In genomic region chr2:131035112-131035825, GRCh38 we compare ENCODE assay signal across 10 cellular contexts. TPM values are rescaled to one million over a fixed set of nuclear protein-coding genes. Genes with fewer than 3 reads are reported as not detected.
DNase-seq lines count a peak whose midpoint lies in the region; ATAC-seq and TF ChIP-seq lines count a peak whose summit lies in the region.
"Had no signal": no experiment of that assay in that cellular context is flagged by ENCODE, and none has a peak within 500 bp of the region (broad histone marks: within the 10 kb centered on the region; RNA-seq: fewer than 3 reads in every experiment).

No MANE protein-coding gene starts in this region.

- H3K9me3 Mint-ChIP-seq in activated CD8-positive, alpha-beta T cell treated with anti-CD3 and anti-CD28 coated beads, Interleukin-2, amount 10 ng/mL, durations not matched to agents 7 days and 5 days (ENCODE audit: insufficient read depth): no peaks in the 10 kb centered on the region
- H3K9me3 Mint-ChIP-seq: activated B cell treated with CpG ODN at 0.5 μM for 24 hours had no signal

- peaks cover 32% of the 10 kb centered on the region for H3K27me3 Mint-ChIP-seq in activated CD8-positive, alpha-beta T cell treated with anti-CD3 and anti-CD28 coated beads, Interleukin-2, amount 10 ng/mL, durations not matched to agents 7 days and 5 days (ENCODE audit: low read depth)

- H3K36me3 ChIP-seq in HEK293 (ENCODE audit: control insufficient read depth in 2 of 2, insufficient read depth in 1 of 2, low read length in 2 of 2) (no peaks in the 10 kb centered on the region), iPS-18a (ENCODE audit: control insufficient read depth, low read depth, low read length) (no peaks in the 10 kb centered on the region)

- H3K4me1 ChIP-seq in HEK293 (ENCODE audit: control insufficient read depth, insufficient read depth, low read length): no peaks in the 10 kb centered on the region; the same call in 1 of the 2 replicates
- no peaks in the 10 kb centered on the region for H3K4me1 ChIP-seq in iPS-18a (ENCODE audit: control insufficient read depth, low read depth, low read length)

- POLR2A ChIA-PET in HEK293 (lab: Yijun Ruan, JAX): no interaction called here
- POLR2A ChIA-PET in activated CD8-positive, alpha-beta T cell treated with anti-CD3 and anti-CD28 coated beads, Interleukin-2, amount 10 ng/mL, durations not matched to agents 7 days and 5 days (lab: Charles Lee): no interaction called here

- peak overlapping the region; percentile 61 for H3K4me3 Mint-ChIP-seq in activated CD8-positive, alpha-beta T cell treated with anti-CD3 and anti-CD28 coated beads, Interleukin-2, amount 10 ng/mL, durations not matched to agents 7 days and 5 days
- H3K4me3 Mint-ChIP-seq: activated B cell treated with CpG ODN at 0.5 μM for 24 hours had no signal

- H3K4me1 Mint-ChIP-seq in activated CD8-positive, alpha-beta T cell treated with anti-CD3 and anti-CD28 coated beads, Interleukin-2, amount 10 ng/mL, durations not matched to agents 7 days and 5 days (ENCODE audit: low read depth): peaks cover 27% of the 10 kb centered on the region

- H3K9me3 ChIP-seq in HEK293 (ENCODE audit: control insufficient read depth, insufficient read depth, low read depth, low read length) (no peaks in the 10 kb centered on the region), iPS-18a (ENCODE audit: control insufficient read depth, low read depth, low read length) (no peaks in the 10 kb centered on the region)

- intact Hi-C loops in left colon (cut with DNase I, micrococcal nuclease): no loop called here

- H3K27ac Mint-ChIP-seq in activated CD8-positive, alpha-beta T cell treated with anti-CD3 and anti-CD28 coated beads, Interleukin-2, amount 10 ng/mL, durations not matched to agents 7 days and 5 days: no peak overlapping the region
- H3K27ac Mint-ChIP-seq: activated B cell treated with CpG ODN at 0.5 μM for 24 hours had no signal

- no peak overlapping the region for H3K9ac ChIP-seq in iPS-18a (ENCODE audit: low read length)

- peak overlapping the region; percentile 25 for H3K4me3 ChIP-seq in HEK293 (ENCODE audit: low read depth, low read length)
- peak overlapping the region; percentile 40 for H3K4me3 ChIP-seq in iPS-18a (ENCODE audit: low read length)
- peak overlapping the region; percentile 1 to 49 (median 24) for H3K4me3 ChIP-seq in skin epidermis

- peaks cover 7% of the 10 kb centered on the region for H3K36me3 Mint-ChIP-seq in activated CD8-positive, alpha-beta T cell treated with anti-CD3 and anti-CD28 coated beads, Interleukin-2, amount 10 ng/mL, durations not matched to agents 7 days and 5 days (ENCODE audit: low read depth)

- peaks cover 33% of the 10 kb centered on the region for H3K27me3 ChIP-seq in iPS-18a (ENCODE audit: control insufficient read depth, insufficient read depth, low read length)

- no peak for TF ChIP-seq CTCF in HEK293 (tag by site-specific recombination; IDR thresholded peaks at IDR 0.05)

- DNase-seq in activated CD8-positive, alpha-beta T cell treated with anti-CD3 and anti-CD28 coated beads, Interleukin-2, amount 10 ng/mL, durations not matched to agents 7 days and 5 days: peak; percentile 17
- no peak for DNase-seq in left colon
- DNase-seq in HPDE6-E6E7 (ENCODE audit: extremely low spot score): no peak
- DNase-seq in glomerular visceral epithelial cell (ENCODE audit: extremely low spot score): no peak
- DNase-seq: activated B cell treated with CpG ODN at 0.5 μM for 24 hours, NCI-H2107 had no signal

- CTCF ChIA-PET in HEK293 (lab: Yijun Ruan, JAX): interaction anchor here (0.6 kb wide), 1 partner anchor 543 kb away, joined by 4 read pairs; no protein-coding TSS in a partner anchor
- CTCF ChIA-PET in activated CD8-positive, alpha-beta T cell treated with anti-CD3 and anti-CD28 coated beads, Interleukin-2, amount 10 ng/mL, durations not matched to agents 7 days and 5 days (lab: Charles Lee): no interaction called here

- H3K27ac ChIP-seq in HEK293 (ENCODE audit: extremely low read depth, low read depth, low read length) (no peak overlapping the region; the same call in 1 of the 2 replicates), iPS-18a (ENCODE audit: low read length) (no peak overlapping the region), skin epidermis (peak overlapping the region in 9 of 21 experiments; percentile 10 to 72 (median 43))

- peak; percentile 14 for ATAC-seq in activated CD8-positive, alpha-beta T cell treated with anti-CD3 and anti-CD28 coated beads, Interleukin-2, amount 10 ng/mL, durations not matched to agents 7 days and 5 days
- ATAC-seq in left colon: no peak
- ATAC-seq in GM21528 (IDR thresholded peaks at IDR 0.05; ENCODE audit: low FRiP score, unreplicated experiment): no peak

TF ChIP-seq in HEK293, 187 proteins besides CTCF, POLR2A, EP300 and RAD21:
- TF ChIP-seq SCRT1 (tag by site-specific recombination; IDR thresholded peaks at IDR 0.05; ENCODE audit: borderline replicate concordance) (no peak), INSM2 (tag by site-specific recombination; IDR thresholded peaks at IDR 0.05) (no peak), ZIC2 (tag by site-specific recombination; IDR thresholded peaks at IDR 0.05) (peak; percentile 47; the same call in 1 of the 2 replicates), ZNF768 (tag by site-specific recombination; IDR thresholded peaks at IDR 0.05) (no peak), ZNF670 (tag by site-specific recombination; IDR thresholded peaks at IDR 0.05; ENCODE audit: low read depth) (no peak), PRDM6 (tag by site-specific recombination; IDR thresholded peaks at IDR 0.05) (no peak), ZNF24 (tag by site-specific recombination; IDR thresholded peaks at IDR 0.05) (no peak), ZBTB26 (tag by site-specific recombination; optimal IDR thresholded peaks at IDR 0.05) (peak; percentile 36), ZNF600 (tag by site-specific recombination; IDR thresholded peaks at IDR 0.05) (no peak), ZNF214 (tag by site-specific recombination; IDR thresholded peaks at IDR 0.05; ENCODE audit: borderline replicate concordance) (no peak), ZNF157 (tag by site-specific recombination; IDR thresholded peaks at IDR 0.05) (no peak), RBAK (tag by site-specific recombination; IDR thresholded peaks at IDR 0.05) (no peak), ZNF544 (tag by site-specific recombination; IDR thresholded peaks at IDR 0.05) (no peak), ZNF530 (tag by site-specific recombination; IDR thresholded peaks at IDR 0.05; ENCODE audit: low read depth) (no peak), ZBTB8A (tag by site-specific recombination; IDR thresholded peaks at IDR 0.05) (peak; percentile 59)
TF ChIP-seq in HEK293: peak in this region for 3.

RNA-seq across cellular contexts. Expression of gene FAM168B, which starts 58.0 kb away (rescaled TPM):
- 10 to 100 TPM; 50.8 to 51.8 TPM for total RNA-seq in activated CD8-positive, alpha-beta T cell treated with anti-CD3 and anti-CD28 coated beads, Interleukin-2, amount 10 ng/mL, durations not matched to agents 7 days and 5 days
- total RNA-seq in left colon: 10 to 100 TPM; 83.6 to 96.3 TPM
